In genomic region chr6:163554032-163554431, GRCh38 we compare ENCODE assay signal across 7 cellular contexts.
"Had no signal": no experiment of that assay in that cellular context is flagged by ENCODE, and none has a peak within 500 bp of the region (broad histone marks: within the 10 kb centered on the region; RNA-seq: fewer than 3 reads in every experiment).

No MANE protein-coding gene starts in this region.

- H3K27me3 Mint-ChIP-seq: T-cell had no signal

- DNase-seq: cortex of kidney, ovary, T1000 had no signal

- H3K9me3 Mint-ChIP-seq: T-cell had no signal

- H3K4me3 ChIP-seq: ovary, stomach, tibial artery, vagina had no signal

- H3K36me3 ChIP-seq: ovary, vagina had no signal

- H3K4me1 ChIP-seq: vagina had no signal

- H3K27me3 ChIP-seq: ovary, stomach, tibial artery, vagina had no signal

- H3K9me3 ChIP-seq: ovary, stomach, tibial artery, vagina had no signal

- H3K27ac ChIP-seq: ovary, stomach, tibial artery, vagina had no signal

- H3K4me3 Mint-ChIP-seq: T-cell had no signal
